Comparison of ENCODE assay signal across 28 cellular contexts in the genomic region with DNA sequence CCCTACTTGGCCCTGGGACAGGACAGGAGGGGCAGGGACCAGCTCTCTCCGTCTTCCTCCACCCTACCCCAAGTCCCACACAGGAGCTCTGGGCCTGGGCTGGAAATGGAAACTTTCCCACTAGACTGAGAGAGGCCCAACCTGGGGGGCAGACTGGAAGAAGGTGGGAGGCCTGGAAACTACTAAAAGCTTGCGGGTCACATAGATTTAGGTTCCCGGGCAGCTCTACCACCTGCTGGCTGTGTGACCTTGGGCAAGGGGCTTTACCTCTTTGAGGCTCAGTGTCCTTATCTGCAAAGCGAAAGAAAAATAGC. TPM values are rescaled to one million over a fixed set of nuclear protein-coding genes. Genes with fewer than 3 reads are reported as not detected.
DNase-seq lines count a peak whose midpoint lies in the region; ATAC-seq and TF ChIP-seq lines count a peak whose summit lies in the region.
"Had no signal": no experiment of that assay in that cellular context is flagged by ENCODE, and none has a peak within 500 bp of the region (broad histone marks: within the 10 kb centered on the region; RNA-seq: fewer than 3 reads in every experiment).

No MANE protein-coding gene starts in this region.

- H3K4me2 ChIP-seq in parathyroid adenoma (ENCODE audit: low read length) = peak overlapping the region; percentile 67

- H3K36me3 ChIP-seq in iPS-18a (ENCODE audit: control insufficient read depth, low read depth, low read length) (no peaks in the 10 kb centered on the region), parathyroid adenoma (ENCODE audit: control insufficient read depth, insufficient read depth, low read length) (no peaks in the 10 kb centered on the region), A673 (ENCODE audit: insufficient read depth, low read length, poor library complexity, severe bottlenecking) (no peaks in the 10 kb centered on the region)
- H3K36me3 ChIP-seq: WERI-Rb-1 had no signal

- H3K4me1 ChIP-seq in iPS-18a (ENCODE audit: control insufficient read depth, low read depth, low read length) (peaks cover 6% of the 10 kb centered on the region), parathyroid adenoma (no peaks in the 10 kb centered on the region), A673 (ENCODE audit: insufficient read depth, low read length, poor library complexity, severe bottlenecking) (no peaks in the 10 kb centered on the region)

- H3K27ac ChIP-seq in iPS-18a (ENCODE audit: low read length) (no peak overlapping the region), parathyroid adenoma (no peak overlapping the region), A673 (ENCODE audit: low read depth, low read length, poor library complexity, severe bottlenecking) (no peak overlapping the region)
- H3K27ac ChIP-seq: 22Rv1, C4-2B had no signal

- H3K36me3 Mint-ChIP-seq in activated T-cell treated with anti-CD3 and anti-CD28 coated beads, Interleukin-2, amount 50 U/mL, for 72 hours (ENCODE audit: insufficient read depth in 2 of 2) = peaks cover 4% of the 10 kb centered on the region in 2 donors
- no peaks in the 10 kb centered on the region for H3K36me3 Mint-ChIP-seq in brain
- H3K36me3 Mint-ChIP-seq in activated T-helper 17 cell treated with anti-CD3 and anti-CD28 coated beads, Interleukin-2, amount 50 U/mL, for 72 hours (ENCODE audit: low read depth) = no peaks in the 10 kb centered on the region

- POLR2A ChIA-PET in A673 (lab: Charles Lee; ENCODE audit: low non-redundant PET) = no interaction called here

- CTCF ChIA-PET in A673 (lab: Charles Lee) = no interaction called here

- DNase-seq in activated T-cell treated with anti-CD3 and anti-CD28 coated beads, Interleukin-2, amount 50 U/mL, for 72 hours = no peak
- no peak for DNase-seq in activated T-cell treated with anti-CD3 and anti-CD28 coated beads, Interleukin-2, amount 50 U/mL, for 48 hours
- no peak for DNase-seq in A673 (ENCODE audit: low spot score)
- DNase-seq: activated CD4-positive, alpha-beta T cell treated with anti-CD3 and anti-CD28 coated beads, Interleukin-2, amount 10 ng/mL, durations not matched to agents 7 days and 5 days; activated gamma-delta T cell treated with Interleukin-2 at 50 U/mL for 16 hours; activated naive CD8-positive, alpha-beta T cell treated with anti-CD3 and anti-CD28 coated beads, Interleukin-2, amount 50 U/mL, for 24 hours; activated T-cell treated with anti-CD3 and anti-CD28 coated beads, Interleukin-2, amount 50 U/mL, for 1 hour; cortex of kidney; effector memory CD4-positive, alpha-beta T cell; erythroblast; immature natural killer cell; left cardiac atrium; NCI-H1092; NCI-H1694 treated with DMSO at 0.1 percent for 48 hours; NCI-H446 treated with DMSO at 0.1 percent for 48 hours; posterior cingulate gyrus; right cardiac atrium; stimulated activated naive CD8-positive, alpha-beta T cell treated with anti-CD3 and anti-CD28 coated beads, Interleukin-15, Interleukin-2, amounts not matched to agents 100 U/mL and 50 U/mL, for 24 hours; T1000 had no signal

- H3K27me3 Mint-ChIP-seq in activated T-cell treated with anti-CD3 and anti-CD28 coated beads, Interleukin-2, amount 50 U/mL, for 72 hours (ENCODE audit: low read depth) = peaks cover 80% of the 10 kb centered on the region
- peaks cover 13% of the 10 kb centered on the region for H3K27me3 Mint-ChIP-seq in brain
- H3K27me3 Mint-ChIP-seq in activated T-helper 17 cell treated with anti-CD3 and anti-CD28 coated beads, Interleukin-2, amount 50 U/mL, for 72 hours = peaks cover 68% of the 10 kb centered on the region

- H3K4me3 Mint-ChIP-seq in activated T-cell treated with anti-CD3 and anti-CD28 coated beads, Interleukin-2, amount 50 U/mL, for 72 hours = peak overlapping the region; percentile 14 to 20
- H3K4me3 Mint-ChIP-seq in brain = peak overlapping the region; percentile 37 to 75 (median 55)
- no peak overlapping the region for H3K4me3 Mint-ChIP-seq in activated T-helper 17 cell treated with anti-CD3 and anti-CD28 coated beads, Interleukin-2, amount 50 U/mL, for 72 hours
- H3K4me3 Mint-ChIP-seq: activated CD4-positive, alpha-beta T cell treated with anti-CD3 and anti-CD28 coated beads, Interleukin-2, amount 10 ng/mL, durations not matched to agents 7 days and 5 days; activated naive CD8-positive, alpha-beta T cell treated with anti-CD3 and anti-CD28 coated beads, Interleukin-2, amount 50 U/mL, for 24 hours; immature natural killer cell had no signal

- H3K27me3 ChIP-seq in iPS-18a (ENCODE audit: control insufficient read depth, insufficient read depth, low read length) (peaks cover 53% of the 10 kb centered on the region), parathyroid adenoma (ENCODE audit: control insufficient read depth, insufficient read depth, low read length) (no peaks in the 10 kb centered on the region), A673 (replicated peaks; ENCODE audit: insufficient read depth, low read depth, low read length, poor library complexity) (peaks cover 80% of the 10 kb centered on the region)

- no peak for TF ChIP-seq CTCF in brain (conservative IDR thresholded peaks at IDR 0.05)
- TF ChIP-seq CTCF in parathyroid adenoma (IDR thresholded peaks at IDR 0.05) = no peak
- no peak for TF ChIP-seq CTCF in A673 (conservative IDR thresholded peaks at IDR 0.05; ENCODE audit: low read depth, low read length)

- H3K9ac ChIP-seq in iPS-18a (ENCODE audit: low read length) = no peak overlapping the region
- H3K9ac ChIP-seq in parathyroid adenoma = no peak overlapping the region

- peaks cover 5 to 8% of the 10 kb centered on the region in 2 donors for H3K9me3 Mint-ChIP-seq in activated T-cell treated with anti-CD3 and anti-CD28 coated beads, Interleukin-2, amount 50 U/mL, for 72 hours
- H3K9me3 Mint-ChIP-seq in brain = peaks cover 0 to 14% (median 0%) of the 10 kb centered on the region in 5 experiments
- peaks cover 10% of the 10 kb centered on the region for H3K9me3 Mint-ChIP-seq in activated T-helper 17 cell treated with anti-CD3 and anti-CD28 coated beads, Interleukin-2, amount 50 U/mL, for 72 hours
- H3K9me3 Mint-ChIP-seq: activated CD4-positive, alpha-beta T cell treated with anti-CD3 and anti-CD28 coated beads, Interleukin-2, amount 10 ng/mL, durations not matched to agents 7 days and 5 days had no signal

- peak overlapping the region; percentile 53 for H3K4me3 ChIP-seq in iPS-18a (ENCODE audit: low read length)
- no peak overlapping the region for H3K4me3 ChIP-seq in parathyroid adenoma (ENCODE audit: low read depth, low read length)
- no peak overlapping the region for H3K4me3 ChIP-seq in A673 (ENCODE audit: low read depth, low read length, poor library complexity, severe bottlenecking)
- H3K4me3 ChIP-seq: K562 had no signal

- no peak for ATAC-seq in activated T-cell treated with anti-CD3 and anti-CD28 coated beads, Interleukin-2, amount 50 U/mL, for 72 hours (replicated peaks in 1 of 2)
- no peak for ATAC-seq in activated T-helper 17 cell treated with anti-CD3 and anti-CD28 coated beads, Interleukin-2, amount 50 U/mL, for 72 hours (replicated peaks)
- ATAC-seq in GM19463 (IDR thresholded peaks at IDR 0.05; ENCODE audit: unreplicated experiment) = no peak
- ATAC-seq: activated naive CD8-positive, alpha-beta T cell treated with anti-CD3 and anti-CD28 coated beads, Interleukin-2, amount 50 U/mL, for 24 hours; stimulated activated naive CD8-positive, alpha-beta T cell treated with anti-CD3 and anti-CD28 coated beads, Interleukin-15, Interleukin-2, amounts not matched to agents 100 U/mL and 50 U/mL, for 24 hours had no signal

- BruUV-seq in A673 (replicated peaks; lab: Mats Ljungman, UMichigan) = no TSS peak

- no peak overlapping the region for H2AFZ ChIP-seq in parathyroid adenoma

- no peak overlapping the region for H3K27ac Mint-ChIP-seq in activated T-cell treated with anti-CD3 and anti-CD28 coated beads, Interleukin-2, amount 50 U/mL, for 72 hours
- H3K27ac Mint-ChIP-seq in brain = peak overlapping the region in 2 of 5 experiments; percentile 7 to 33
- H3K27ac Mint-ChIP-seq in activated T-helper 17 cell treated with anti-CD3 and anti-CD28 coated beads, Interleukin-2, amount 50 U/mL, for 72 hours = no peak overlapping the region
- H3K27ac Mint-ChIP-seq: activated CD4-positive, alpha-beta T cell treated with anti-CD3 and anti-CD28 coated beads, Interleukin-2, amount 10 ng/mL, durations not matched to agents 7 days and 5 days; activated naive CD8-positive, alpha-beta T cell treated with anti-CD3 and anti-CD28 coated beads, Interleukin-2, amount 50 U/mL, for 24 hours; immature natural killer cell had no signal

- H3K79me2 ChIP-seq in parathyroid adenoma = no peaks in the 10 kb centered on the region

- no peaks in the 10 kb centered on the region for H3K9me3 ChIP-seq in iPS-18a (ENCODE audit: control insufficient read depth, low read depth, low read length)
- H3K9me3 ChIP-seq in parathyroid adenoma (ENCODE audit: control insufficient read depth, low read length) = no peaks in the 10 kb centered on the region
- H3K9me3 ChIP-seq in A673 (ENCODE audit: low read depth, low read length, poor library complexity, severe bottlenecking) = no peaks in the 10 kb centered on the region

- no peaks in the 10 kb centered on the region for H3K4me1 Mint-ChIP-seq in activated T-cell treated with anti-CD3 and anti-CD28 coated beads, Interleukin-2, amount 50 U/mL, for 72 hours (ENCODE audit: low read depth)
- H3K4me1 Mint-ChIP-seq in brain = peaks cover 72% of the 10 kb centered on the region
- peaks cover 7% of the 10 kb centered on the region for H3K4me1 Mint-ChIP-seq in activated T-helper 17 cell treated with anti-CD3 and anti-CD28 coated beads, Interleukin-2, amount 50 U/mL, for 72 hours
- H3K4me1 Mint-ChIP-seq: activated naive CD8-positive, alpha-beta T cell treated with anti-CD3 and anti-CD28 coated beads, Interleukin-2, amount 50 U/mL, for 24 hours; immature natural killer cell had no signal

- intact Hi-C loops in A673 (cut with micrococcal nuclease; ENCODE audit: unreplicated experiment) = no loop called here

RNA-seq across cellular contexts. Expression of a gene that starts 49.9 kb away (rescaled TPM):
- 10 to 100 TPM; 33.9 to 34.3 TPM for total RNA-seq in activated T-cell treated with anti-CD3 and anti-CD28 coated beads, Interleukin-2, amount 50 U/mL, for 72 hours
- 6.0 TPM for polyA plus RNA-seq in brain (ENCODE audit: insufficient read depth, low read depth, low replicate concordance)
- 10 to 100 TPM; 17.7 to 27.6 TPM for total RNA-seq in activated T-helper 17 cell treated with anti-CD3 and anti-CD28 coated beads, Interleukin-2, amount 50 U/mL, for 72 hours
- 19.0 and 19.8 TPM in 2 replicates for total RNA-seq in A673 (2021)
